12 cellular contexts compared by ENCODE assay signal in genomic region chr15:58115692-58116091, GRCh38. TPM values are rescaled to one million over a fixed set of nuclear protein-coding genes. Genes with fewer than 3 reads are reported as not detected.
DNase-seq lines count a peak whose midpoint lies in the region; ATAC-seq, FAIRE-seq and TF ChIP-seq lines count a peak whose summit lies in the region.
"Had no signal": no experiment of that assay in that cellular context is flagged by ENCODE, and none has a peak within 500 bp of the region (broad histone marks: within the 10 kb centered on the region; RNA-seq: fewer than 3 reads in every experiment).

No MANE protein-coding gene starts in this region.

- dilution Hi-C loops in mammary epithelial cell (cut with HindIII; ENCODE audit: low sequenced_read_pairs), result no loop called here

- no peaks in the 10 kb centered on the region for H4K20me1 ChIP-seq in mammary epithelial cell (ENCODE audit: insufficient read depth, low read length)

- CTCF ChIA-PET in mammary epithelial cell (lab: Charles Lee; ENCODE audit: low non-redundant PET), result no interaction called here

- ATAC-seq in gastroesophageal sphincter (no peak), HG03139 (IDR thresholded peaks at IDR 0.05; ENCODE audit: unreplicated experiment) (no peak)
- ATAC-seq: psoas muscle had no signal

- H3K4me3 ChIP-seq in mammary epithelial cell (replicated peaks in 1 of 3; ENCODE audit: insufficient read depth in 1 of 3, low read depth in 2 of 3, low read length in 3 of 3) (no peak overlapping the region), liver (ENCODE audit: low read depth in 1 of 3, low read length in 3 of 3) (no peak overlapping the region), gastroesophageal sphincter (no peak overlapping the region)
- H3K4me3 ChIP-seq: psoas muscle had no signal

- in situ Hi-C loops in Caki2 (cut with HindIII; ENCODE audit: low pct_unique_long_range_greater_than_20kb, low sequenced_read_pairs) (no loop called here), mammary epithelial cell (cut with MboI; ENCODE audit: low sequenced_read_pairs in 2 of 2) (no loop called here)

- H3K79me2 ChIP-seq in mammary epithelial cell (ENCODE audit: insufficient read depth, low read length), result no peaks in the 10 kb centered on the region

- BruUV-seq in mammary epithelial cell (replicated peaks; lab: Mats Ljungman, UMichigan), result no TSS peak

- DNase-seq in Caki2 (ENCODE audit: low read depth) (peak; percentile 14), HuH-7 (ENCODE audit: low spot score) (peak; percentile 23), mammary epithelial cell (peak; percentile 56), H4 (ENCODE audit: low spot score) (no peak), H54 (ENCODE audit: insufficient read length, low spot score) (no peak)
- DNase-seq: cerebellar nuclear complex, MM.1S, psoas muscle, SHP77 treated with DMSO at 0.1 percent for 48 hours had no signal

- H3K4me1 ChIP-seq in mammary epithelial cell (ENCODE audit: insufficient read depth, low read length), result no peaks in the 10 kb centered on the region
- peaks cover 0 to 49% (median 31%) of the 10 kb centered on the region in 4 donors for H3K4me1 ChIP-seq in liver (ENCODE audit: control insufficient read depth in 4 of 4, insufficient read depth in 4 of 4, low read length in 3 of 4)
- H3K4me1 ChIP-seq in gastroesophageal sphincter, result no peaks in the 10 kb centered on the region
- H3K4me1 ChIP-seq: psoas muscle had no signal

- H3K9me3 ChIP-seq in mammary epithelial cell (replicated peaks; ENCODE audit: insufficient read depth, low read length) (no peaks in the 10 kb centered on the region), liver (ENCODE audit: control insufficient read depth in 4 of 4, low read length in 3 of 4) (no peaks in the 10 kb centered on the region), gastroesophageal sphincter (no peaks in the 10 kb centered on the region)
- H3K9me3 ChIP-seq: psoas muscle had no signal

- FAIRE-seq in H54 (lab: Jason Lieb, UNC), result no peak

- WGBS in mammary epithelial cell (ENCODE audit: low coverage, missing lambda C conversion rate), result 91% methylated on average over 1 of the region's 1 CpG
- 43% methylated on average over 1 of the region's 1 CpG for WGBS in liver
- 73% methylated on average over 1 of the region's 1 CpG; no CpG with 5 or more reads in 1 of the 2 donors for WGBS in gastroesophageal sphincter (ENCODE audit: low coverage in 1 of 2), 2 donors

- TF ChIP-seq POLR2A in gastroesophageal sphincter (IDR thresholded peaks at IDR 0.05) (no peak), H54 (IDR thresholded peaks at IDR 0.05; ENCODE audit: low read depth, low read length) (no peak)

- no peak overlapping the region for H3K4me2 ChIP-seq in mammary epithelial cell (ENCODE audit: insufficient read depth, low read depth, low read length)

- no peaks in the 10 kb centered on the region for H3K36me3 ChIP-seq in mammary epithelial cell (ENCODE audit: insufficient read depth, low read length)
- H3K36me3 ChIP-seq in liver (ENCODE audit: control insufficient read depth in 4 of 4, insufficient read depth in 3 of 4, low read depth in 1 of 4, low read length in 3 of 4), result no peaks in the 10 kb centered on the region
- no peaks in the 10 kb centered on the region for H3K36me3 ChIP-seq in gastroesophageal sphincter

- H3K27me3 ChIP-seq in mammary epithelial cell (ENCODE audit: insufficient read depth, low read length) (no peaks in the 10 kb centered on the region), liver (ENCODE audit: control insufficient read depth in 4 of 4, insufficient read depth in 4 of 4, low read length in 3 of 4) (no peaks in the 10 kb centered on the region), gastroesophageal sphincter (peaks cover under 1% of the 10 kb centered on the region)

- intact Hi-C loops in mammary epithelial cell (cut with micrococcal nuclease), result loop anchor here (1.0 kb wide), 2 partner anchors 67 to 106 kb away; no protein-coding TSS in a partner anchor

- peak; percentile 85 to 91 for TF ChIP-seq RAD21 in liver (IDR thresholded peaks at IDR 0.05)

- H2AFZ ChIP-seq in mammary epithelial cell (ENCODE audit: low read depth, low read length), result no peak overlapping the region

- H3K9ac ChIP-seq in mammary epithelial cell (ENCODE audit: insufficient read depth, low read length) (no peak overlapping the region), liver (ENCODE audit: low read depth in 1 of 2, low read length in 2 of 2) (no peak overlapping the region)

- TF ChIP-seq CTCF in mammary epithelial cell (conservative IDR thresholded peaks at IDR 0.05 in 1 of 2, IDR thresholded peaks at IDR 0.05 in 1 of 2; ENCODE audit: extremely low read depth in 1 of 2, insufficient read depth in 1 of 2, low read depth in 1 of 2, low read length in 2 of 2) (peak; percentile 37 to 59), liver (IDR thresholded peaks at IDR 0.05; ENCODE audit: low read depth, low read length, missing input control) (peak; percentile 53), gastroesophageal sphincter (IDR thresholded peaks at IDR 0.05) (peak in 1 of 4 experiments; percentile 21)

- no peak for TF ChIP-seq EP300 in gastroesophageal sphincter (IDR thresholded peaks at IDR 0.05)

- no peak overlapping the region for H3K27ac ChIP-seq in mammary epithelial cell (ENCODE audit: insufficient read depth, low read depth, low read length)
- H3K27ac ChIP-seq in liver (ENCODE audit: low read depth in 1 of 2, low read length in 2 of 2), result no peak overlapping the region
- H3K27ac ChIP-seq in gastroesophageal sphincter, result no peak overlapping the region
- H3K27ac ChIP-seq: psoas muscle had no signal

TF ChIP-seq in liver, 16 proteins besides CTCF, POLR2A, EP300 and RAD21:
- no peak for TF ChIP-seq HNF4G (IDR thresholded peaks at IDR 0.05)
- TF ChIP-seq FOXA1 (IDR thresholded peaks at IDR 0.05), result no peak
- no peak for TF ChIP-seq TAF1 (conservative IDR thresholded peaks at IDR 0.05)
- no peak for TF ChIP-seq NR2F2 (IDR thresholded peaks at IDR 0.05)
- peak; percentile 19 to 38 for TF ChIP-seq HNF4A (conservative IDR thresholded peaks at IDR 0.05)
- TF ChIP-seq RXRA (IDR thresholded peaks at IDR 0.05), result peak; percentile 21 to 33
- TF ChIP-seq ATF3 (IDR thresholded peaks at IDR 0.05), result no peak
- no peak for TF ChIP-seq FOXA2 (IDR thresholded peaks at IDR 0.05)
- no peak for TF ChIP-seq EGR1 (IDR thresholded peaks at IDR 0.05; ENCODE audit: low read depth in 2 of 2)

RNA-seq across cellular contexts. Expression of gene AQP9, which starts 22.5 kb away (rescaled TPM):
- total RNA-seq in Caki2 (2014; rRNA removed; shearing (Covaris generic); ENCODE audit: low replicate concordance), result not detected in 2 replicates
- total RNA-seq in mammary epithelial cell, result not detected
- polyA plus RNA-seq in mammary epithelial cell, result 0.15 TPM
- polyA minus RNA-seq in mammary epithelial cell, result not detected
- total RNA-seq in liver, result 100 to 1,000 TPM in 1 of 2 donors, 1 to 10 TPM in 1; 1.4 to 103 TPM
- polyA plus RNA-seq in liver, result 100 to 1,000 TPM in 1 of 2 donors, 10 to 100 TPM in 1; 69.9 to 111 TPM
- 1 to 10 TPM in 2 of 4 donors, under 1 TPM in 1, not detected in 1; 0.50 to 5.1 (median 3.0) TPM for total RNA-seq in gastroesophageal sphincter
- total RNA-seq in H4 (2014; rRNA removed; shearing (Covaris generic)), result not detected in 2 replicates

RNA-seq across cellular contexts. Expression of gene ALDH1A2, which starts 50.2 kb away (rescaled TPM):
- total RNA-seq in Caki2 (2014; rRNA removed; shearing (Covaris generic); ENCODE audit: low replicate concordance), result 0.81 and 18.9 TPM in 2 replicates
- under 1 TPM in 1 of 2 donors, not detected in 1; 0.47 TPM for total RNA-seq in mammary epithelial cell
- 0.15 TPM for polyA plus RNA-seq in mammary epithelial cell
- not detected for polyA minus RNA-seq in mammary epithelial cell
- total RNA-seq in liver, result 10 to 100 TPM in 1 of 2 donors, 1 to 10 TPM in 1; 1.2 to 22.7 TPM
- polyA plus RNA-seq in liver, result 10 to 100 TPM; 13.4 to 14.5 TPM
- total RNA-seq in gastroesophageal sphincter, result 10 to 100 TPM in 2 of 4 donors, 1 to 10 TPM in 2; 5.5 to 41.5 (median 15.1) TPM
- total RNA-seq in H4 (2014; rRNA removed; shearing (Covaris generic)), result not detected in 2 replicates

Comparison
In these comparisons a context has a peak if more than half of its experiments do, and no peak if none do; other contexts are left out.
1. DNase-seq: peak in Caki2 (single experiment), HuH-7 (single experiment) and mammary epithelial cell (single experiment); none in H4 (single experiment) and H54 (single experiment).